Comparison of ENCODE assay signal across 1 cellular context in genomic region chr6:170344631-170345576, GRCh38.
TF ChIP-seq lines count a peak whose summit lies in the region.

No MANE protein-coding gene starts in this region.

TF ChIP-seq in HCT116, 20 proteins besides CTCF, POLR2A, EP300 and RAD21 (continued from another document):
- TF ChIP-seq REST (IDR thresholded peaks at IDR 0.05; ENCODE audit: low read depth): no peak
- TF ChIP-seq ZBTB33 (IDR thresholded peaks at IDR 0.05; ENCODE audit: extremely low read depth, insufficient replicate concordance, low read length): no peak
- peak; percentile 58 for TF ChIP-seq SP1 (IDR thresholded peaks at IDR 0.05; ENCODE audit: low read depth)
- TF ChIP-seq EZH2 (IDR thresholded peaks at IDR 0.05): no peak
- no peak for TF ChIP-seq MAX (IDR thresholded peaks at IDR 0.05)
- peak; percentile 70; the same call in 1 of the 2 replicates for TF ChIP-seq FOSL1 (IDR thresholded peaks at IDR 0.05; ENCODE audit: low read depth)
